17 cellular contexts compared by ENCODE assay signal in the genomic region with DNA sequence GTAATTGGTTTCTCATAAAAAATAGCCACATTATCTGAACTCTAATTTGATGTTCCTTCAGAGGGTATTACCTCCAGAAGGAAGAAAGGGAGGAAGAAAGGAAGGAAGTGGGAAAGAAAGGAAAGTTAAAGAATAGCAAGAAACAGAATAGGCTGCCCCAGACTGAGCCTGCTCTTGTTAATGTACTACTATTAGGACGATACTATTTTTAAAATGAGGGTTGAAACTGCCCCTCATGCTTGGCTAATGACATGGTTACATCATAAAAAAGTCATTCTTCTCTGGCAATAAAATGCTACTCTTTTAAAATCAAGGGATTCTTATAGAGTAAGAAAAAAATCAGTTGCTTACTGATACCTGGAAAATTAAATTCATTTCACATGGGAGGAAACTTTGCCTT.
"Had no signal": no experiment of that assay in that cellular context is flagged by ENCODE, and none has a peak within 500 bp of the region (broad histone marks: within the 10 kb centered on the region; RNA-seq: fewer than 3 reads in every experiment).

No MANE protein-coding gene starts in this region.

- H3K4me1 ChIP-seq: ascending aorta, foreskin keratinocyte, heart left ventricle, left ventricle myocardium inferior, psoas muscle had no signal

- DNase-seq: activated CD4-positive, alpha-beta T cell treated with anti-CD3 and anti-CD28 coated beads for 4 hours; activated CD8-positive, alpha-beta memory T cell treated with anti-CD3 and anti-CD28 coated beads, Interleukin-2, amount 50 U/mL, for 48 hours; activated CD8-positive, alpha-beta T cell treated with anti-CD3 and anti-CD28 coated beads, Interleukin-2, amount 10 ng/mL, durations not matched to agents 7 days and 5 days; activated naive CD4-positive, alpha-beta T cell treated with Interleukin-2 at 50 U/mL for 16 hours; activated naive CD8-positive, alpha-beta T cell treated with anti-CD3 and anti-CD28 coated beads, Interleukin-2, amount 50 U/mL, for 24 hours; foreskin keratinocyte; heart left ventricle; islet precursor cell; left ventricle myocardium inferior; nephron progenitor cell; psoas muscle; stimulated activated CD4-positive, alpha-beta T cell treated with anti-CD3 and anti-CD28 coated beads, Interleukin-2, amount 100 ng/mL, for 24 hours; stimulated activated naive CD4-positive, alpha-beta T cell; trophoblast cell; WERI-Rb-1 had no signal

- H3K27me3 ChIP-seq: ascending aorta, heart left ventricle had no signal

- H3K36me3 ChIP-seq: ascending aorta, heart left ventricle, left ventricle myocardium inferior, WERI-Rb-1 had no signal

- H3K4me3 ChIP-seq: ascending aorta, heart left ventricle, left ventricle myocardium inferior, psoas muscle had no signal

- H3K9me3 ChIP-seq: ascending aorta, heart left ventricle, left ventricle myocardium inferior, psoas muscle had no signal

- ATAC-seq: activated CD8-positive, alpha-beta T cell treated with anti-CD3 and anti-CD28 coated beads, Interleukin-2, amount 10 ng/mL, durations not matched to agents 7 days and 5 days; activated naive CD8-positive, alpha-beta T cell treated with anti-CD3 and anti-CD28 coated beads, Interleukin-2, amount 50 U/mL, for 24 hours; foreskin keratinocyte; heart left ventricle; psoas muscle; sciatic nerve had no signal

- H3K27ac ChIP-seq: ascending aorta, foreskin keratinocyte, heart left ventricle, left ventricle myocardium inferior, psoas muscle, WERI-Rb-1 had no signal
